Comparison of ENCODE assay signal across 8 cellular contexts in genomic region chr3:195954752-195955119, GRCh38. TPM values are rescaled to one million over a fixed set of nuclear protein-coding genes. Genes with fewer than 3 reads are reported as not detected.
A peak's percentile ranks its signal among the peaks of the same experiment; 100 is the strongest.
DNase-seq lines count a peak whose midpoint lies in the region; ATAC-seq and TF ChIP-seq lines count a peak whose summit lies in the region.
"Not testable (repeated sequence)": the region's sequence is repeated elsewhere in the genome, so short reads cannot be mapped to it uniquely, and the experiment has no call there.

No MANE protein-coding gene starts in this region.

- H2AFZ ChIP-seq in neural progenitor cell (replicated peaks) = peak overlapping the region; percentile 85

- not testable (repeated sequence) for H3K9me3 ChIP-seq in neural progenitor cell (ENCODE audit: low read depth)

- not testable (repeated sequence) for DNase-seq in GM12865 (ENCODE audit: low read depth); glutamatergic neuron; neural progenitor cell (ENCODE audit: low spot score); stimulated activated naive B cell treated with anti-CD40 and anti-IgM and Interleukin-4, amounts not matched to agents 10 μg/mL and 1 μg/mL and 100 μg/mL, for 72 hours
- DNase-seq in activated naive CD8-positive, alpha-beta T cell treated with anti-CD3 and anti-CD28 coated beads for 36 hours = peak; percentile 24

- H3K9me3 Mint-ChIP-seq in activated naive CD8-positive, alpha-beta T cell treated with anti-CD3 and anti-CD28 coated beads for 36 hours; glutamatergic neuron (ENCODE audit: unreplicated experiment); neural progenitor cell; stimulated activated naive B cell treated with anti-CD40 and anti-IgM and Interleukin-4, amounts not matched to agents 10 μg/mL and 1 μg/mL and 100 μg/mL, for 72 hours: not testable (repeated sequence)

- ATAC-seq in GM21717 (IDR thresholded peaks at IDR 0.05; ENCODE audit: unreplicated experiment) (peak; percentile 51), HG03342 (IDR thresholded peaks at IDR 0.05; ENCODE audit: unreplicated experiment) (peak; percentile 50)
- peak; percentile 57 to 65 for ATAC-seq in stimulated activated naive B cell treated with anti-CD40 and anti-IgM and Interleukin-4, amounts not matched to agents 10 μg/mL and 1 μg/mL and 100 μg/mL, for 72 hours (replicated peaks)

- H3K9ac ChIP-seq in neural progenitor cell = not testable (repeated sequence)

- not testable (repeated sequence) for H3K79me2 ChIP-seq in neural progenitor cell (ENCODE audit: low read depth)

- not testable (repeated sequence) for H3K27me3 Mint-ChIP-seq in activated naive CD8-positive, alpha-beta T cell treated with anti-CD3 and anti-CD28 coated beads for 36 hours; glutamatergic neuron (ENCODE audit: unreplicated experiment); neural progenitor cell (ENCODE audit: insufficient read depth, low read depth); stimulated activated naive B cell treated with anti-CD40 and anti-IgM and Interleukin-4, amounts not matched to agents 10 μg/mL and 1 μg/mL and 100 μg/mL, for 72 hours

- H3K4me3 Mint-ChIP-seq in activated naive CD8-positive, alpha-beta T cell treated with anti-CD3 and anti-CD28 coated beads for 36 hours = peak overlapping the region; percentile 74
- H3K4me3 Mint-ChIP-seq in glutamatergic neuron (ENCODE audit: unreplicated experiment) (peak overlapping the region; percentile 90), neural progenitor cell (peak overlapping the region; percentile 87)
- peak overlapping the region; percentile 67 to 84 for H3K4me3 Mint-ChIP-seq in stimulated activated naive B cell treated with anti-CD40 and anti-IgM and Interleukin-4, amounts not matched to agents 10 μg/mL and 1 μg/mL and 100 μg/mL, for 72 hours

- peak overlapping the region; percentile 77 for H3K4me2 ChIP-seq in neural progenitor cell

- not testable (repeated sequence) for H3K4me1 ChIP-seq in neural progenitor cell

- H4K20me1 ChIP-seq in neural progenitor cell (ENCODE audit: low read depth) = not testable (repeated sequence)

- H3K4me1 Mint-ChIP-seq in activated naive CD8-positive, alpha-beta T cell treated with anti-CD3 and anti-CD28 coated beads for 36 hours = peaks cover 29% of the 10 kb centered on the region
- H3K4me1 Mint-ChIP-seq in glutamatergic neuron (ENCODE audit: low read depth, unreplicated experiment); neural progenitor cell: not testable (repeated sequence)
- peaks cover 11 to 15% of the 10 kb centered on the region in 2 donors for H3K4me1 Mint-ChIP-seq in stimulated activated naive B cell treated with anti-CD40 and anti-IgM and Interleukin-4, amounts not matched to agents 10 μg/mL and 1 μg/mL and 100 μg/mL, for 72 hours

- H3K36me3 ChIP-seq in neural progenitor cell = not testable (repeated sequence)

- peaks cover 12% of the 10 kb centered on the region for H3F3A ChIP-seq in neural progenitor cell (ENCODE audit: low read depth)

- H3K27me3 ChIP-seq in neural progenitor cell = not testable (repeated sequence)

- H3K4me3 ChIP-seq in GM12865 (ENCODE audit: low read depth, low read length) (peak overlapping the region; percentile 42), neural progenitor cell (peak overlapping the region; percentile 59)

- H3K27ac ChIP-seq in VCaP = peak overlapping the region; percentile 29; the same call in 1 of the 2 replicates
- not testable (repeated sequence) for H3K27ac ChIP-seq in neural progenitor cell

- not testable (repeated sequence) for TF ChIP-seq CTCF in GM12865 (IDR thresholded peaks at IDR 0.05; ENCODE audit: insufficient read depth, low read depth, low read length, missing control alignments); VCaP (conservative IDR thresholded peaks at IDR 0.05); glutamatergic neuron (IDR thresholded peaks at IDR 0.05; ENCODE audit: partially characterized antibody, unreplicated experiment); neural progenitor cell (IDR thresholded peaks at IDR 0.05)

- peaks cover 12% of the 10 kb centered on the region for H3K36me3 Mint-ChIP-seq in activated naive CD8-positive, alpha-beta T cell treated with anti-CD3 and anti-CD28 coated beads for 36 hours
- not testable (repeated sequence) for H3K36me3 Mint-ChIP-seq in glutamatergic neuron (ENCODE audit: unreplicated experiment); neural progenitor cell
- H3K36me3 Mint-ChIP-seq in stimulated activated naive B cell treated with anti-CD40 and anti-IgM and Interleukin-4, amounts not matched to agents 10 μg/mL and 1 μg/mL and 100 μg/mL, for 72 hours = peaks cover 16 to 24% of the 10 kb centered on the region in 2 donors

- peak overlapping the region; percentile 25 for H3K27ac Mint-ChIP-seq in activated naive CD8-positive, alpha-beta T cell treated with anti-CD3 and anti-CD28 coated beads for 36 hours
- peak overlapping the region; percentile 55 for H3K27ac Mint-ChIP-seq in glutamatergic neuron (ENCODE audit: unreplicated experiment)
- not testable (repeated sequence) for H3K27ac Mint-ChIP-seq in neural progenitor cell
- peak overlapping the region; percentile 86 for H3K27ac Mint-ChIP-seq in stimulated activated naive B cell treated with anti-CD40 and anti-IgM and Interleukin-4, amounts not matched to agents 10 μg/mL and 1 μg/mL and 100 μg/mL, for 72 hours

RNA-seq across cellular contexts. Expression of gene TNK2, which starts 46.4 kb away (rescaled TPM):
- total RNA-seq in activated naive CD8-positive, alpha-beta T cell treated with anti-CD3 and anti-CD28 coated beads for 36 hours = 10 to 100 TPM; 34.6 to 35.1 TPM
- total RNA-seq in glutamatergic neuron (ENCODE audit: unreplicated experiment) (46.2 TPM), neural progenitor cell (ENCODE audit: low replicate concordance) (5.4 and 19.0 TPM in 2 replicates)
